Comparison of ENCODE assay signal across 19 cellular contexts in the genomic region with DNA sequence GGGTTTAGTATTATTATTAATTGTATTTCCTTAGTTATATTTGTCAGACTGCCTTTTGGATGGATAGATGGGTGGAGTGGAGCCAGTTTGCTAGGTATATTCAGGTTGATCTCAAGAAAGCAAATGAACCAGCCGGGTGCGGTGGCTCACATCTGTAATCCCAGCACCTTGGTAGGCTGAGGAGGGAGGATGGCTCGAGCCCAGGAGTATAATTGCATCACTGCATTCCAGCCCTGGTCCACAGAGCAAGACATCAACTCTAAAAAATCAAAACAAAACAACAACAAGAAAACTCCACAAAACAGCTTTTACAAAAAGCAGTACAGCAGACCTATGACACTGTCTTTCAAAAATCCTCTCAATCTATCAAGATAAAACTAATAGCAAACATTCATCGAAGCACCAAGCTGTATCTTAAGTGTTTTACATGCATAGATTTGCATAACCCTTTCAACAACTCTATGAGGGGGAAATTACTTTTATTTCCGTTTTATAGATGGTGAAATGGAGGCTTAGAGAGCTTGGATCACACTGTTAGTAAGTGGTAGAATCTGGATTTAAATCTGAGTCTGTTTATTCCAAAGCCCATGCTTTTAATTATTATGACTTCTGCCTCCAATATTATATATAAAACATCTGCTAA. TPM values are rescaled to one million over a fixed set of nuclear protein-coding genes. Genes with fewer than 3 reads are reported as not detected.
"Had no signal": no experiment of that assay in that cellular context is flagged by ENCODE, and none has a peak within 500 bp of the region (broad histone marks: within the 10 kb centered on the region; RNA-seq: fewer than 3 reads in every experiment).

No MANE protein-coding gene starts in this region.

- H3K9me3 ChIP-seq: colonic mucosa, left lung, sigmoid colon, spleen, tibial artery had no signal

- H3K27ac ChIP-seq: colonic mucosa, left lung, sigmoid colon, spleen, tibial artery had no signal

- DNase-seq: activated CD4-positive, alpha-beta T cell treated with anti-CD3 and anti-CD28 coated beads for 48 hours; activated CD4-positive, CD25-positive, alpha-beta regulatory T cell; activated CD8-positive, alpha-beta T cell treated with anti-CD3 and anti-CD28 coated beads for 36 hours; activated naive CD4-positive, alpha-beta T cell; activated naive CD8-positive, alpha-beta T cell treated with anti-CD3 and anti-CD28 coated beads, Interleukin-2, amount 10 ng/mL, durations not matched to agents 7 days and 5 days; activated T-cell treated with anti-CD3 and anti-CD28 coated beads, Interleukin-2, amount 50 U/mL, for 1 hour; anterior cingulate cortex; colonic mucosa; left lung; mammary epithelial cell; sigmoid colon; spleen; stimulated activated naive CD4-positive, alpha-beta T cell; T-cell; tibial artery had no signal

- H3K4me1 ChIP-seq: colonic mucosa, sigmoid colon, tibial artery had no signal

- ATAC-seq: activated CD8-positive, alpha-beta T cell treated with anti-CD3 and anti-CD28 coated beads for 36 hours; activated T-helper 17 cell treated with anti-CD3 and anti-CD28 coated beads, Interleukin-2, amount 50 U/mL, for 72 hours; esophagus mucosa; left lung; T-cell had no signal

- H3K36me3 ChIP-seq: colonic mucosa, left lung, sigmoid colon, tibial artery had no signal

- H3K4me3 ChIP-seq: colonic mucosa, left lung, sigmoid colon, spleen, tibial artery had no signal

- H3K27me3 ChIP-seq: colonic mucosa, left lung, sigmoid colon, spleen, tibial artery had no signal

RNA-seq across cellular contexts. Expression of a gene that starts 25.5 kb away (rescaled TPM):
- total RNA-seq: osteocyte, pulmonary artery endothelial cell had no signal
